Comparison of ENCODE assay signal across 8 cellular contexts in genomic region chr22:42300286-42301071, GRCh38. TPM values are rescaled to one million over a fixed set of nuclear protein-coding genes. Genes with fewer than 3 reads are reported as not detected.
DNase-seq lines count a peak whose midpoint lies in the region; ATAC-seq and TF ChIP-seq lines count a peak whose summit lies in the region.

No MANE protein-coding gene starts in this region.

- no peaks in the 10 kb centered on the region for H4K20me1 ChIP-seq in HCT116 (ENCODE audit: insufficient read depth)

- ATAC-seq in HCT116 (peak; percentile 78), T-helper 17 cell (peak; percentile 88)
- peak; percentile 81 for ATAC-seq in effector memory CD8-positive, alpha-beta T cell (replicated peaks)
- ATAC-seq in stimulated activated naive B cell treated with anti-CD40 and anti-IgM and Interleukin-4, amounts not matched to agents 10 μg/mL and 1 μg/mL and 100 μg/mL, for 72 hours (replicated peaks), result peak; percentile 95 to 96

- H3K4me3 ChIP-seq in A673 (ENCODE audit: low read depth, low read length, poor library complexity, severe bottlenecking), result no peak overlapping the region
- no peak overlapping the region for H3K4me3 ChIP-seq in HCT116 (replicated peaks in 1 of 2; ENCODE audit: low read depth in 1 of 2, low read length in 2 of 2)

- TF ChIP-seq CTCF in A673 (conservative IDR thresholded peaks at IDR 0.05; ENCODE audit: low read depth, low read length) (no peak), HCT116 (IDR thresholded peaks at IDR 0.05 in 2 of 3, conservative IDR thresholded peaks at IDR 0.05 in 1 of 3; ENCODE audit: borderline replicate concordance in 1 of 3, insufficient read depth in 1 of 3, low read depth in 2 of 3, low read length in 2 of 3) (no peak)

- no peaks in the 10 kb centered on the region for H3K27me3 Mint-ChIP-seq in T-helper 17 cell
- peaks cover 7 to 32% of the 10 kb centered on the region in 2 donors for H3K27me3 Mint-ChIP-seq in effector memory CD8-positive, alpha-beta T cell
- peaks cover 6 to 13% of the 10 kb centered on the region in 2 donors for H3K27me3 Mint-ChIP-seq in stimulated activated naive B cell treated with anti-CD40 and anti-IgM and Interleukin-4, amounts not matched to agents 10 μg/mL and 1 μg/mL and 100 μg/mL, for 72 hours

- H3K4me1 Mint-ChIP-seq in T-helper 17 cell, result peaks cover 67% of the 10 kb centered on the region
- H3K4me1 Mint-ChIP-seq in effector memory CD8-positive, alpha-beta T cell (ENCODE audit: low read depth in 2 of 2), result peaks cover 38 to 42% of the 10 kb centered on the region in 2 donors
- H3K4me1 Mint-ChIP-seq in stimulated activated naive B cell treated with anti-CD40 and anti-IgM and Interleukin-4, amounts not matched to agents 10 μg/mL and 1 μg/mL and 100 μg/mL, for 72 hours, result peaks cover 41 to 82% of the 10 kb centered on the region in 2 donors

- H3K9me3 ChIP-seq in A673 (ENCODE audit: low read depth, low read length, poor library complexity, severe bottlenecking), result no peaks in the 10 kb centered on the region
- no peaks in the 10 kb centered on the region for H3K9me3 ChIP-seq in HCT116 (ENCODE audit: control insufficient read depth in 1 of 2, insufficient read depth in 1 of 2, low read depth in 1 of 2, low read length in 2 of 2)
- H3K9me3 ChIP-seq in T-helper 17 cell (ENCODE audit: control insufficient read depth, low read length, poor library complexity, severe bottlenecking), result no peaks in the 10 kb centered on the region

- H3K9me3 Mint-ChIP-seq in effector memory CD8-positive, alpha-beta T cell, result no peaks in the 10 kb centered on the region
- no peaks in the 10 kb centered on the region for H3K9me3 Mint-ChIP-seq in stimulated activated naive B cell treated with anti-CD40 and anti-IgM and Interleukin-4, amounts not matched to agents 10 μg/mL and 1 μg/mL and 100 μg/mL, for 72 hours

- peak overlapping the region; percentile 67 for H3K27ac ChIP-seq in A673 (ENCODE audit: low read depth, low read length, poor library complexity, severe bottlenecking)
- no peak overlapping the region; the same call in 1 of the 2 replicates for H3K27ac ChIP-seq in HCT116 (ENCODE audit: low read depth, low read length)

- no peak overlapping the region for H3K9ac ChIP-seq in HCT116 (ENCODE audit: low read length)

- H3K4me2 ChIP-seq in HCT116 (ENCODE audit: low read length), result peak overlapping the region; percentile 39

- H3K4me1 ChIP-seq in A673 (ENCODE audit: insufficient read depth, low read length, poor library complexity, severe bottlenecking) (peaks cover 42% of the 10 kb centered on the region), HCT116 (ENCODE audit: control insufficient read depth in 1 of 2, insufficient read depth in 2 of 2, low read length in 2 of 2) (peaks cover 14 to 31% of the 10 kb centered on the region in 2 experiments)

- no peak overlapping the region for H2AFZ ChIP-seq in HCT116 (ENCODE audit: low read depth, low read length, poor library complexity, severe bottlenecking)

- no peak for TF ChIP-seq RAD21 in HCT116 (IDR thresholded peaks at IDR 0.05; ENCODE audit: low read depth)

- H3K36me3 ChIP-seq in A673 (ENCODE audit: insufficient read depth, low read length, poor library complexity, severe bottlenecking) (no peaks in the 10 kb centered on the region), HCT116 (ENCODE audit: control insufficient read depth in 1 of 2, insufficient read depth in 2 of 2, low read length in 2 of 2) (no peaks in the 10 kb centered on the region)

- CTCF ChIA-PET in A673 (lab: Charles Lee), result no interaction called here
- CTCF ChIA-PET in HCT116 (lab: Charles Lee), result no interaction called here

- no peaks in the 10 kb centered on the region for H3K27me3 ChIP-seq in A673 (replicated peaks; ENCODE audit: insufficient read depth, low read depth, low read length, poor library complexity)
- H3K27me3 ChIP-seq in HCT116 (ENCODE audit: insufficient read depth, low read length), result no peaks in the 10 kb centered on the region

- no peaks in the 10 kb centered on the region for H3K79me2 ChIP-seq in HCT116 (ENCODE audit: insufficient read depth, low read length)

- H3K9me2 ChIP-seq in HCT116 (ENCODE audit: insufficient read depth), result no peaks in the 10 kb centered on the region

- peak overlapping the region; percentile 89 for H3K4me3 Mint-ChIP-seq in T-helper 17 cell
- H3K4me3 Mint-ChIP-seq in effector memory CD8-positive, alpha-beta T cell, result peak overlapping the region; percentile 79 to 80
- H3K4me3 Mint-ChIP-seq in stimulated activated naive B cell treated with anti-CD40 and anti-IgM and Interleukin-4, amounts not matched to agents 10 μg/mL and 1 μg/mL and 100 μg/mL, for 72 hours, result peak overlapping the region; percentile 61 to 76

- TF ChIP-seq POLR2A in HCT116 (IDR thresholded peaks at IDR 0.05; ENCODE audit: borderline replicate concordance, extremely low read depth, insufficient read depth, insufficient read length), result no peak

- H3K36me3 Mint-ChIP-seq in T-helper 17 cell (ENCODE audit: low read depth), result no peaks in the 10 kb centered on the region
- peaks cover 3% of the 10 kb centered on the region for H3K36me3 Mint-ChIP-seq in effector memory CD8-positive, alpha-beta T cell (ENCODE audit: insufficient read depth)
- no peaks in the 10 kb centered on the region for H3K36me3 Mint-ChIP-seq in stimulated activated naive B cell treated with anti-CD40 and anti-IgM and Interleukin-4, amounts not matched to agents 10 μg/mL and 1 μg/mL and 100 μg/mL, for 72 hours

- POLR2A ChIA-PET in A673 (lab: Charles Lee; ENCODE audit: low non-redundant PET) (no interaction called here), HCT116 (lab: Charles Lee) (no interaction called here)

- DNase-seq in A673 (ENCODE audit: low spot score) (no peak), HCT116 (ENCODE audit: low read depth, low spot score) (no peak), T-helper 17 cell (peak in 1 of 3 donors; percentile 28), NCI-H2227 treated with DMSO at 0.1 percent for 48 hours (lab: John Stamatoyannopoulos, UW) (no peak), AML-193 (lab: John Stamatoyannopoulos, UW) (no peak), globus pallidus (ENCODE audit: low spot score) (no peak)
- DNase-seq in effector memory CD8-positive, alpha-beta T cell, result no peak
- peak; percentile 53 for DNase-seq in stimulated activated naive B cell treated with anti-CD40 and anti-IgM and Interleukin-4, amounts not matched to agents 10 μg/mL and 1 μg/mL and 100 μg/mL, for 72 hours

- intact Hi-C loops in A673 (cut with micrococcal nuclease; ENCODE audit: unreplicated experiment) (no loop called here), HCT116 (cut with micrococcal nuclease) (no loop called here)

- RAD21 ChIA-PET in HCT116 (lab: Charles Lee; ENCODE audit: low non-redundant PET in 1 of 2, low total read pairs in 2 of 2, uncharacterized antibody in 2 of 2, unreplicated experiment in 2 of 2), result interaction anchor here in 1 of 2 experiments (0.7 kb wide), 1 partner anchor 69 kb away, joined by 5 read pairs; no protein-coding TSS in a partner anchor

- BruUV-seq in A673 (replicated peaks; lab: Mats Ljungman, UMichigan) (no TSS peak), HCT116 (replicated peaks; lab: Mats Ljungman, UMichigan) (no TSS peak)

- H3K27ac Mint-ChIP-seq in T-helper 17 cell, result peak overlapping the region; percentile 94
- H3K27ac Mint-ChIP-seq in effector memory CD8-positive, alpha-beta T cell, result peak overlapping the region; percentile 91 to 93
- peak overlapping the region; percentile 86 for H3K27ac Mint-ChIP-seq in stimulated activated naive B cell treated with anti-CD40 and anti-IgM and Interleukin-4, amounts not matched to agents 10 μg/mL and 1 μg/mL and 100 μg/mL, for 72 hours

TF ChIP-seq in HCT116, 20 proteins besides CTCF, POLR2A, EP300 and RAD21 (continues in another document):
- TF ChIP-seq EZH2 (IDR thresholded peaks at IDR 0.05), result no peak
- no peak for TF ChIP-seq SIN3A (IDR thresholded peaks at IDR 0.05; ENCODE audit: low read depth)
- TF ChIP-seq TCF7L2 (IDR thresholded peaks at IDR 0.05; ENCODE audit: borderline replicate concordance, extremely low read depth, insufficient read depth, insufficient read length), result no peak
- TF ChIP-seq ATF3 (IDR thresholded peaks at IDR 0.05), result no peak
- TF ChIP-seq ELF1 (IDR thresholded peaks at IDR 0.05; ENCODE audit: borderline replicate concordance, low read depth), result no peak
- no peak for TF ChIP-seq ZBTB33 (IDR thresholded peaks at IDR 0.05; ENCODE audit: extremely low read depth, insufficient replicate concordance, low read length)
- TF ChIP-seq YY1 (IDR thresholded peaks at IDR 0.05; ENCODE audit: extremely low read depth, insufficient replicate concordance, low read depth, low read length), result no peak
- TF ChIP-seq CEBPB (IDR thresholded peaks at IDR 0.05; ENCODE audit: low read depth), result no peak

RNA-seq across cellular contexts. Expression of gene TCF20, which starts 30.0 kb away (rescaled TPM):
- total RNA-seq in A673 (2021), result 69.3 and 77.8 TPM in 2 replicates
- 66.7 TPM for total RNA-seq in HCT116 (2021; ENCODE audit: unreplicated experiment)
- 28.4 and 32.7 TPM in 2 replicates for polyA plus RNA-seq in HCT116 (2012)
- 10 to 100 TPM; 68.7 to 81.9 TPM for total RNA-seq in T-helper 17 cell
